ENCODE assay signal across 22 cellular contexts in genomic region chr7:45679516-45679915, GRCh38.
DNase-seq lines count a peak whose midpoint lies in the region; ATAC-seq and TF ChIP-seq lines count a peak whose summit lies in the region.
"Had no signal": no experiment of that assay in that cellular context is flagged by ENCODE, and none has a peak within 500 bp of the region (broad histone marks: within the 10 kb centered on the region; RNA-seq: fewer than 3 reads in every experiment).

No MANE protein-coding gene starts in this region.

- BruUV-seq in HCT116 (replicated peaks; lab: Mats Ljungman, UMichigan), result no TSS peak

- H3K9me3 Mint-ChIP-seq in activated CD8-positive, alpha-beta memory T cell treated with anti-CD3 and anti-CD28 coated beads, Interleukin-2, amount 10 ng/mL, durations not matched to agents 7 days and 5 days (ENCODE audit: low read depth), result no peaks in the 10 kb centered on the region
- H3K9me3 Mint-ChIP-seq: CD4-positive, alpha-beta T cell had no signal

- no peak overlapping the region for H3K27ac ChIP-seq in HCT116 (ENCODE audit: low read depth, low read length)
- H3K27ac ChIP-seq: HL-60, PC-9, RWPE1 had no signal

- H3K36me3 Mint-ChIP-seq in activated CD8-positive, alpha-beta memory T cell treated with anti-CD3 and anti-CD28 coated beads, Interleukin-2, amount 10 ng/mL, durations not matched to agents 7 days and 5 days, result no peaks in the 10 kb centered on the region

- H3K9ac ChIP-seq in HCT116 (ENCODE audit: low read length), result no peak overlapping the region

- TF ChIP-seq POLR2A in HCT116 (IDR thresholded peaks at IDR 0.05; ENCODE audit: borderline replicate concordance, extremely low read depth, insufficient read depth, insufficient read length), result no peak

- no peak overlapping the region for H3K4me2 ChIP-seq in HCT116 (ENCODE audit: low read length)
- H3K4me2 ChIP-seq: PC-9 had no signal

- no peaks in the 10 kb centered on the region for H3K4me1 ChIP-seq in HCT116 (ENCODE audit: control insufficient read depth in 1 of 2, insufficient read depth in 2 of 2, low read length in 2 of 2)
- H3K4me1 ChIP-seq: BE2C had no signal

- no peaks in the 10 kb centered on the region for H3K36me3 ChIP-seq in HCT116 (ENCODE audit: control insufficient read depth in 1 of 2, insufficient read depth in 2 of 2, low read length in 2 of 2)
- H3K36me3 ChIP-seq: BE2C had no signal

- no peak overlapping the region for H3K4me3 Mint-ChIP-seq in activated CD8-positive, alpha-beta memory T cell treated with anti-CD3 and anti-CD28 coated beads, Interleukin-2, amount 10 ng/mL, durations not matched to agents 7 days and 5 days
- H3K4me3 Mint-ChIP-seq: CD4-positive, alpha-beta T cell had no signal

- no peak overlapping the region for H3K4me3 ChIP-seq in HCT116 (replicated peaks in 1 of 2; ENCODE audit: low read depth in 1 of 2, low read length in 2 of 2)
- H3K4me3 ChIP-seq: PC-9 had no signal

- intact Hi-C loops in HCT116 (cut with micrococcal nuclease), result loop anchor here (5.0 kb wide), 1 partner anchor 178 kb away; no protein-coding TSS in a partner anchor
- intact Hi-C loops in sciatic nerve (cut with DNase I), result no loop called here

- POLR2A ChIA-PET in HCT116 (lab: Charles Lee), result no interaction called here

- H3K79me2 ChIP-seq in HCT116 (ENCODE audit: insufficient read depth, low read length), result no peaks in the 10 kb centered on the region

- no peak for TF ChIP-seq CTCF in HCT116 (IDR thresholded peaks at IDR 0.05 in 2 of 3, conservative IDR thresholded peaks at IDR 0.05 in 1 of 3; ENCODE audit: borderline replicate concordance in 1 of 3, insufficient read depth in 1 of 3, low read depth in 2 of 3, low read length in 2 of 3)

- RAD21 ChIA-PET in HCT116 (lab: Charles Lee; ENCODE audit: low non-redundant PET in 1 of 2, low total read pairs in 2 of 2, uncharacterized antibody in 2 of 2, unreplicated experiment in 2 of 2), result no interaction called here

- no peak for TF ChIP-seq RAD21 in HCT116 (IDR thresholded peaks at IDR 0.05; ENCODE audit: low read depth)

- no peak overlapping the region for H3K27ac Mint-ChIP-seq in activated CD8-positive, alpha-beta memory T cell treated with anti-CD3 and anti-CD28 coated beads, Interleukin-2, amount 10 ng/mL, durations not matched to agents 7 days and 5 days
- H3K27ac Mint-ChIP-seq: CD4-positive, alpha-beta T cell had no signal

- H3K9me2 ChIP-seq in HCT116 (ENCODE audit: insufficient read depth), result no peaks in the 10 kb centered on the region

- no peaks in the 10 kb centered on the region for H3K9me3 ChIP-seq in HCT116 (ENCODE audit: control insufficient read depth in 1 of 2, insufficient read depth in 1 of 2, low read depth in 1 of 2, low read length in 2 of 2)
- H3K9me3 ChIP-seq: BE2C had no signal

- DNase-seq in activated CD8-positive, alpha-beta memory T cell treated with anti-CD3 and anti-CD28 coated beads for 24 hours, result peak; percentile 35
- no peak for DNase-seq in activated CD8-positive, alpha-beta memory T cell treated with anti-CD3 and anti-CD28 coated beads, Interleukin-2, amount 10 ng/mL, durations not matched to agents 7 days and 5 days
- DNase-seq in HCT116 (ENCODE audit: low read depth, low spot score), result no peak
- DNase-seq in iPS-NIHi11 (ENCODE audit: low spot score), result peak; percentile 25
- DNase-seq in sciatic nerve (ENCODE audit: low spot score), result peak; percentile 15
- no peak for DNase-seq in COLO668 (lab: John Stamatoyannopoulos, UW; ENCODE audit: unreplicated experiment)
- DNase-seq: BE2C; Calu3; CD4-positive, alpha-beta T cell; DMS53; EL; IMR-90; NCI-H1417 treated with DMSO at 0.1 percent for 48 hours; NCI-H187 treated with DMSO at 0.1 percent for 48 hours; NCI-H2227 treated with DMSO at 0.1 percent for 48 hours; NCI-H510A treated with DMSO at 0.1 percent for 48 hours; NCI-H774; PC-9 had no signal

- H3K27me3 Mint-ChIP-seq in activated CD8-positive, alpha-beta memory T cell treated with anti-CD3 and anti-CD28 coated beads, Interleukin-2, amount 10 ng/mL, durations not matched to agents 7 days and 5 days, result peaks cover 16% of the 10 kb centered on the region

- H4K20me1 ChIP-seq in HCT116 (ENCODE audit: insufficient read depth), result no peaks in the 10 kb centered on the region

- H3K27me3 ChIP-seq in HCT116 (ENCODE audit: insufficient read depth, low read length), result peaks cover 34% of the 10 kb centered on the region
- H3K27me3 ChIP-seq: BE2C had no signal

- CTCF ChIA-PET in activated CD8-positive, alpha-beta memory T cell treated with anti-CD3 and anti-CD28 coated beads, Interleukin-2, amount 10 ng/mL, durations not matched to agents 7 days and 5 days (lab: Charles Lee), result no interaction called here
- CTCF ChIA-PET in HCT116 (lab: Charles Lee), result no interaction called here

- no peak overlapping the region for H2AFZ ChIP-seq in HCT116 (ENCODE audit: low read depth, low read length, poor library complexity, severe bottlenecking)
- H2AFZ ChIP-seq: PC-9 had no signal

- no peaks in the 10 kb centered on the region for H3K4me1 Mint-ChIP-seq in activated CD8-positive, alpha-beta memory T cell treated with anti-CD3 and anti-CD28 coated beads, Interleukin-2, amount 10 ng/mL, durations not matched to agents 7 days and 5 days

- ATAC-seq in activated CD8-positive, alpha-beta memory T cell treated with anti-CD3 and anti-CD28 coated beads, Interleukin-2, amount 10 ng/mL, durations not matched to agents 7 days and 5 days, result no peak
- ATAC-seq in HCT116, result peak; percentile 27; the same call in 1 of the 2 replicates
- no peak for ATAC-seq in sciatic nerve
- no peak for ATAC-seq in HG03175 (IDR thresholded peaks at IDR 0.05; ENCODE audit: unreplicated experiment)
- ATAC-seq in HG03354 (IDR thresholded peaks at IDR 0.05; ENCODE audit: poor library complexity, severe bottlenecking, unreplicated experiment), result no peak

TF ChIP-seq in HCT116, 20 proteins besides CTCF, POLR2A, EP300 and RAD21:
- no peak for TF ChIP-seq CBX3 (IDR thresholded peaks at IDR 0.05; ENCODE audit: low read depth)
- no peak for TF ChIP-seq ZFX (IDR thresholded peaks at IDR 0.05)
- no peak for TF ChIP-seq SRF (IDR thresholded peaks at IDR 0.05; ENCODE audit: low read depth)
- TF ChIP-seq ZNF274 (IDR thresholded peaks at IDR 0.05; ENCODE audit: low read depth, low read length), result no peak
- no peak for TF ChIP-seq SIN3A (IDR thresholded peaks at IDR 0.05; ENCODE audit: low read depth)
- no peak for TF ChIP-seq CEBPB (IDR thresholded peaks at IDR 0.05; ENCODE audit: low read depth)
- TF ChIP-seq EGR1 (IDR thresholded peaks at IDR 0.05; ENCODE audit: low read depth), result no peak
- no peak for TF ChIP-seq YY1 (IDR thresholded peaks at IDR 0.05; ENCODE audit: extremely low read depth, insufficient replicate concordance, low read depth, low read length)

Comparison
In these comparisons a context has a peak if more than half of its experiments do, and no peak if none do; other contexts are left out.
1. DNase-seq: peak in activated CD8-positive, alpha-beta memory T cell treated with anti-CD3 and anti-CD28 coated beads for 24 hours (single experiment), iPS-NIHi11 (single experiment) and sciatic nerve (single experiment); none in activated CD8-positive, alpha-beta memory T cell treated with anti-CD3 and anti-CD28 coated beads, Interleukin-2, amount 10 ng/mL, durations not matched to agents 7 days and 5 days (single experiment), HCT116 (single experiment) and COLO668 (single experiment).